ENCODE assay signal across 14 cellular contexts in the genomic region with DNA sequence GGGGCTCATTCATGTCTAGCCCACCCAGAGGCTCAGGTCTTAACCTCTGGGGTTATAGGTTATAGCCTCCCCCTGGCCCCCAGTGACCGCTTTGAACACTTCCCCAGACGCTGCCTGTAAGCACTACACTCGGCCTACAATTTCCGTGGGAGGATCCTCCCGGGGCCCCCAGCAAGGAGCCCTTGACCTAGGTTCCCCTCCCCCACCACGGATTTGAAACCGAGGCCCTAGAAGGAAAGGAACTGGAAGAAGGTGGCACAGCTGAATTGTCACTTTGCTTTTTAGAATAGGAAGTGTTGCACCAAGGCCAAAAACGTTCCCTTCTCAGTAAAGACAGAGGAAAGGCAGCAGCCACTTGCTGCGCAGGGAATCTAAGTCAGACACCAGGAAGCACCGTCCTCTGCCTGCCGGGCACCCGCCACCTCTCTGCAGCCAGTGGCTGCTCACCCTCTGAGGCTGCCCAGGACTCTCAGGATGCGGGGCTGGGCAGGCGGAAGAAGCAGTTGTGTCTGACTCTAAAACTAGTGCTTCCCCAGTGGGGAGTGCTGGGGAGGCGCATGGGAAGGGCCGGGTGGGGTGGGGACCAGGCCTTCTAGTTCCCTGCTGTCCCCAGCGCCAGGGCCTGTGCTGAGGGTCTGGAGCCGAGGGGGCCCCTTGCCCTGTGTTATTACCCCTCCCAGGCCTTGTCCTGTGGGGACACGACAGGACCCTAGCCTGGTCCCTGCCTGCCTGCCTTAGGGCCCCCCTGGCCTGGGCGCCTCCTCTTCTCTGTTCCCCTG. TPM values are rescaled to one million over a fixed set of nuclear protein-coding genes. Genes with fewer than 3 reads are reported as not detected.
DNase-seq lines count a peak whose midpoint lies in the region; ATAC-seq and TF ChIP-seq lines count a peak whose summit lies in the region.
"Had no signal": no experiment of that assay in that cellular context is flagged by ENCODE, and none has a peak within 500 bp of the region (broad histone marks: within the 10 kb centered on the region; RNA-seq: fewer than 3 reads in every experiment).

No MANE protein-coding gene starts in this region.

- H3K4me3 ChIP-seq in uterus, result no peak overlapping the region
- H3K4me3 ChIP-seq: skin epidermis had no signal

- H3K9me3 Mint-ChIP-seq in CD14-positive monocyte (no peaks in the 10 kb centered on the region), nephron progenitor cell (no peaks in the 10 kb centered on the region)
- H3K9me3 Mint-ChIP-seq: activated T-helper 2 cell treated with anti-CD3 and anti-CD28 coated beads, Interferon-gamma antibody, Interleukin-2, Interleukin-4, amounts not matched to agents 10 μg/mL and 5 μg/mL and 100 μg/mL, durations not matched to agents 14 hours and 24 hours and 36 hours; IgD-negative memory B cell had no signal

- intact Hi-C loops in CD14-positive monocyte (cut with micrococcal nuclease) (no loop called here), uterus (cut with DNase I; ENCODE audit: low total_unique reads) (no loop called here)

- DNase-seq in CD14-positive monocyte (ENCODE audit: low spot score) (no peak), KBM-7 (peak; percentile 61), UCSD-AML1 (lab: John Stamatoyannopoulos, UW; ENCODE audit: unreplicated experiment) (peak; percentile 79), nephron progenitor cell (no peak), NCI-H1092 treated with DMSO at 0.1 percent for 48 hours (lab: John Stamatoyannopoulos, UW) (no peak), GM03348 (ENCODE audit: low spot score) (no peak), uterus (no peak)
- DNase-seq: hippocampal formation, NCI-H1436 treated with DMSO at 0.1 percent for 48 hours, NCI-H446 treated with DMSO at 0.1 percent for 48 hours had no signal

- no peak for TF ChIP-seq POLR2A in uterus (IDR thresholded peaks at IDR 0.05)

- no peaks in the 10 kb centered on the region for H3K36me3 Mint-ChIP-seq in CD14-positive monocyte
- no peaks in the 10 kb centered on the region for H3K36me3 Mint-ChIP-seq in nephron progenitor cell (ENCODE audit: low read depth)
- H3K36me3 Mint-ChIP-seq: IgD-negative memory B cell had no signal

- H3K4me3 Mint-ChIP-seq in CD14-positive monocyte, result peak overlapping the region; percentile 67 to 70
- H3K4me3 Mint-ChIP-seq in nephron progenitor cell, result peak overlapping the region; percentile 23

- H3K27ac Mint-ChIP-seq in CD14-positive monocyte, result peak overlapping the region in 6 of 7 donors; percentile 37 to 83 (median 59)
- no peak overlapping the region for H3K27ac Mint-ChIP-seq in nephron progenitor cell
- H3K27ac Mint-ChIP-seq: activated T-helper 2 cell treated with anti-CD3 and anti-CD28 coated beads, Interferon-gamma antibody, Interleukin-2, Interleukin-4, amounts not matched to agents 10 μg/mL and 5 μg/mL and 100 μg/mL, durations not matched to agents 14 hours and 24 hours and 36 hours had no signal

- no peaks in the 10 kb centered on the region for H3K27me3 ChIP-seq in uterus

- no peak for ATAC-seq in GM21825 (IDR thresholded peaks at IDR 0.05; ENCODE audit: unreplicated experiment)

- H3K4me1 Mint-ChIP-seq in CD14-positive monocyte (peaks cover 22% of the 10 kb centered on the region), nephron progenitor cell (peaks cover 59% of the 10 kb centered on the region)
- H3K4me1 Mint-ChIP-seq: IgD-negative memory B cell had no signal

- H3K27ac ChIP-seq in uterus, result no peak overlapping the region

- H3K4me1 ChIP-seq in uterus, result no peaks in the 10 kb centered on the region

- TF ChIP-seq CTCF in CD14-positive monocyte (IDR thresholded peaks at IDR 0.05) (no peak), nephron progenitor cell (IDR thresholded peaks at IDR 0.05) (no peak), uterus (IDR thresholded peaks at IDR 0.05) (no peak)

- in situ Hi-C loops in KBM-7 (cut with MboI; ENCODE audit: low pct_unique_long_range_greater_than_20kb, low sequenced_read_pairs), result no loop called here

- H3K27me3 Mint-ChIP-seq in CD14-positive monocyte (ENCODE audit: low read depth in 3 of 3) (peaks cover 6 to 10% (median 9%) of the 10 kb centered on the region in 3 donors), nephron progenitor cell (ENCODE audit: low read depth, poor library complexity) (peaks cover 56% of the 10 kb centered on the region)

- no peaks in the 10 kb centered on the region for H3K9me3 ChIP-seq in uterus

- no peaks in the 10 kb centered on the region for H3K36me3 ChIP-seq in uterus

RNA-seq across cellular contexts. Expression of gene FLRT1, which starts 7.9 kb away (rescaled TPM):
- not detected for polyA plus RNA-seq in CD14-positive monocyte
- 1 to 10 TPM in 2 of 4 donors, under 1 TPM in 1, not detected in 1; 0.26 to 7.3 (median 1.9) TPM for total RNA-seq in uterus
- total RNA-seq: activated T-helper 2 cell treated with anti-CD3 and anti-CD28 coated beads, Interferon-gamma antibody, Interleukin-2, Interleukin-4, amounts not matched to agents 10 μg/mL and 5 μg/mL and 100 μg/mL, durations not matched to agents 14 hours and 24 hours and 36 hours had no signal
- polyA plus RNA-seq: IgD-negative memory B cell had no signal

RNA-seq across cellular contexts. Expression of gene OTUB1, which starts 41.6 kb away (rescaled TPM):
- 100 to 1,000 TPM; 140 to 170 TPM for polyA plus RNA-seq in CD14-positive monocyte
- 10 to 100 TPM; 29.5 to 54.6 (median 45.8) TPM for total RNA-seq in uterus

RNA-seq across cellular contexts. Expression of gene COX8A, which starts 53.4 kb away (rescaled TPM):
- polyA plus RNA-seq in CD14-positive monocyte, result 100 to 1,000 TPM; 526 to 588 TPM
- 100 to 1,000 TPM in 3 of 4 donors, 10 to 100 TPM in 1; 41.0 to 359 (median 139) TPM for total RNA-seq in uterus

Comparison
In these comparisons a context has a peak if more than half of its experiments do, and no peak if none do; other contexts are left out.
1. DNase-seq: peak in KBM-7 (single experiment) and UCSD-AML1 (single experiment); none in CD14-positive monocyte (single experiment), nephron progenitor cell (single experiment), NCI-H1092 treated with DMSO at 0.1 percent for 48 hours (single experiment), GM03348 (single experiment) and uterus (0 of 2).